ENCODE assay signal across 16 cellular contexts in genomic region chr6:24408719-24409410, GRCh38. TPM values are rescaled to one million over a fixed set of nuclear protein-coding genes. Genes with fewer than 3 reads are reported as not detected.
DNase-seq lines count a peak whose midpoint lies in the region; ATAC-seq and TF ChIP-seq lines count a peak whose summit lies in the region.
"Had no signal": no experiment of that assay in that cellular context is flagged by ENCODE, and none has a peak within 500 bp of the region (broad histone marks: within the 10 kb centered on the region; RNA-seq: fewer than 3 reads in every experiment).

No MANE protein-coding gene starts in this region.

- TF ChIP-seq CTCF in osteocyte (IDR thresholded peaks at IDR 0.05) = no peak

- H3K9me3 Mint-ChIP-seq in osteocyte (ENCODE audit: unreplicated experiment) = no peaks in the 10 kb centered on the region
- H3K9me3 Mint-ChIP-seq: endodermal cell had no signal

- no peak overlapping the region for H3K4me3 Mint-ChIP-seq in osteocyte (ENCODE audit: unreplicated experiment)
- H3K4me3 Mint-ChIP-seq: endodermal cell had no signal

- H3K36me3 Mint-ChIP-seq in osteocyte (ENCODE audit: unreplicated experiment) = peaks cover 32% of the 10 kb centered on the region

- H3K4me1 Mint-ChIP-seq in osteocyte (ENCODE audit: unreplicated experiment) = peaks cover 9% of the 10 kb centered on the region

- DNase-seq in stimulated activated naive CD4-positive, alpha-beta T cell treated with Interleukin-2 at 50 U/mL for 16 hours (lab: John Stamatoyannopoulos, UW) = no peak
- DNase-seq in osteocyte (ENCODE audit: extremely low spot score, unreplicated experiment) (no peak), putamen (ENCODE audit: low spot score) (no peak), HT-29 (ENCODE audit: low spot score) (no peak)
- DNase-seq: anterior cingulate cortex, BE2C, endodermal cell, heart left ventricle, NCI-H1105 treated with DMSO at 0.1 percent for 48 hours, PC-3, upper lobe of left lung had no signal

- peak; percentile 95 for ATAC-seq in GM18499 (IDR thresholded peaks at IDR 0.05; ENCODE audit: insufficient read depth, unreplicated experiment)
- ATAC-seq in GM19438 (IDR thresholded peaks at IDR 0.05; ENCODE audit: low read depth, unreplicated experiment) = peak; percentile 87
- ATAC-seq in HG02798 (IDR thresholded peaks at IDR 0.05; ENCODE audit: poor library complexity, unreplicated experiment) = peak; percentile 82
- ATAC-seq in HG03469 (IDR thresholded peaks at IDR 0.05; ENCODE audit: unreplicated experiment) = peak; percentile 91
- ATAC-seq: heart left ventricle, PC-3 had no signal

- no peaks in the 10 kb centered on the region for H3K27me3 Mint-ChIP-seq in osteocyte (ENCODE audit: unreplicated experiment)

- H3K27ac Mint-ChIP-seq in osteocyte (ENCODE audit: unreplicated experiment) = no peak overlapping the region
- H3K27ac Mint-ChIP-seq: endodermal cell had no signal

RNA-seq across cellular contexts. Expression of gene MRS2, which starts 6.1 kb away (rescaled TPM):
- 17.5 and 18.5 TPM in 2 replicates for total RNA-seq in osteocyte
- total RNA-seq in HT-29 (2014; rRNA removed; shearing (Covaris generic)) = 14.0 and 15.3 TPM in 2 replicates

RNA-seq across cellular contexts. Expression of gene DCDC2, which starts 51.0 kb away (rescaled TPM):
- total RNA-seq in osteocyte = 0.94 and 1.0 TPM in 2 replicates
- total RNA-seq in HT-29 (2014; rRNA removed; shearing (Covaris generic)) = 0.08 TPM in 1 of 2 replicates, not detected in the other
- total RNA-seq: lung microvascular endothelial cell had no signal
